Comparison of ENCODE assay signal across 8 cellular contexts in genomic region chr9:134301387-134302129, GRCh38. TPM values are rescaled to one million over a fixed set of nuclear protein-coding genes. Genes with fewer than 3 reads are reported as not detected.
DNase-seq lines count a peak whose midpoint lies in the region; ATAC-seq and TF ChIP-seq lines count a peak whose summit lies in the region.

No MANE protein-coding gene starts in this region.

- peak; percentile 67 for ATAC-seq in GM21423 (IDR thresholded peaks at IDR 0.05; ENCODE audit: unreplicated experiment)
- ATAC-seq in activated CD8-positive, alpha-beta T cell treated with anti-CD3 and anti-CD28 coated beads for 36 hours: peak; percentile 99
- ATAC-seq in left lobe of liver: peak; percentile 34
- no peak for ATAC-seq in HG02981 (IDR thresholded peaks at IDR 0.05; ENCODE audit: unreplicated experiment)

- POLR2A ChIA-PET in activated CD8-positive, alpha-beta T cell treated with anti-CD3 and anti-CD28 coated beads for 36 hours (lab: Charles Lee): interaction anchor here (1.0 to 1.2 kb wide), 2 partner anchors 14 to 90 kb away, joined by 3 to 4 read pairs; no protein-coding TSS in a partner anchor

- peaks cover 12% of the 10 kb centered on the region for H3K4me1 Mint-ChIP-seq in activated CD8-positive, alpha-beta T cell treated with anti-CD3 and anti-CD28 coated beads for 36 hours (ENCODE audit: low read depth)

- H3K9me3 Mint-ChIP-seq in activated CD8-positive, alpha-beta T cell treated with anti-CD3 and anti-CD28 coated beads for 36 hours: no peaks in the 10 kb centered on the region

- intact Hi-C loops in activated CD8-positive, alpha-beta T cell treated with anti-CD3 and anti-CD28 coated beads for 36 hours (cut with micrococcal nuclease): no loop called here

- no peak overlapping the region for H3K4me3 Mint-ChIP-seq in activated CD8-positive, alpha-beta T cell treated with anti-CD3 and anti-CD28 coated beads for 36 hours

- no peaks in the 10 kb centered on the region for H3K36me3 Mint-ChIP-seq in activated CD8-positive, alpha-beta T cell treated with anti-CD3 and anti-CD28 coated beads for 36 hours (ENCODE audit: low read depth)

- TF ChIP-seq CTCF in activated CD8-positive, alpha-beta T cell treated with anti-CD3 and anti-CD28 coated beads for 36 hours (IDR thresholded peaks at IDR 0.05): no peak

- peak; percentile 74 for DNase-seq in A172 (ENCODE audit: low spot score)
- DNase-seq in activated CD8-positive, alpha-beta T cell treated with anti-CD3 and anti-CD28 coated beads for 36 hours: peak; percentile 89
- no peak for DNase-seq in left lobe of liver (ENCODE audit: low spot score)
- DNase-seq in COR-L47 (lab: John Stamatoyannopoulos, UW): no peak
- DNase-seq in iPS-NIHi7 (ENCODE audit: extremely low spot score): no peak
- DNase-seq in COLO668 (lab: John Stamatoyannopoulos, UW; ENCODE audit: unreplicated experiment): no peak

- H3K27ac Mint-ChIP-seq in activated CD8-positive, alpha-beta T cell treated with anti-CD3 and anti-CD28 coated beads for 36 hours: no peak overlapping the region

- H3K27me3 Mint-ChIP-seq in activated CD8-positive, alpha-beta T cell treated with anti-CD3 and anti-CD28 coated beads for 36 hours: peaks cover 4% of the 10 kb centered on the region

- CTCF ChIA-PET in activated CD8-positive, alpha-beta T cell treated with anti-CD3 and anti-CD28 coated beads for 36 hours (lab: Charles Lee): interaction anchor here (1.0 to 1.2 kb wide), 3 partner anchors 133 to 147 kb away, joined by 3 to 4 read pairs (median 3); no protein-coding TSS in a partner anchor

RNA-seq across cellular contexts. Expression of gene RXRA, which starts 24.7 kb away (rescaled TPM):
- 12.8 and 17.2 TPM in 2 replicates for total RNA-seq in A172 (2014; rRNA removed; shearing (Covaris generic))
- 10 to 100 TPM; 23.2 to 23.8 TPM for total RNA-seq in activated CD8-positive, alpha-beta T cell treated with anti-CD3 and anti-CD28 coated beads for 36 hours
- 163 TPM for total RNA-seq in left lobe of liver

Comparison
In these comparisons a context has a peak if more than half of its experiments do, and no peak if none do; other contexts are left out.
1. DNase-seq: peak in A172 (single experiment) and activated CD8-positive, alpha-beta T cell treated with anti-CD3 and anti-CD28 coated beads for 36 hours (single experiment); none in left lobe of liver (single experiment), COR-L47 (single experiment), iPS-NIHi7 (single experiment) and COLO668 (single experiment).